In the genomic region with DNA sequence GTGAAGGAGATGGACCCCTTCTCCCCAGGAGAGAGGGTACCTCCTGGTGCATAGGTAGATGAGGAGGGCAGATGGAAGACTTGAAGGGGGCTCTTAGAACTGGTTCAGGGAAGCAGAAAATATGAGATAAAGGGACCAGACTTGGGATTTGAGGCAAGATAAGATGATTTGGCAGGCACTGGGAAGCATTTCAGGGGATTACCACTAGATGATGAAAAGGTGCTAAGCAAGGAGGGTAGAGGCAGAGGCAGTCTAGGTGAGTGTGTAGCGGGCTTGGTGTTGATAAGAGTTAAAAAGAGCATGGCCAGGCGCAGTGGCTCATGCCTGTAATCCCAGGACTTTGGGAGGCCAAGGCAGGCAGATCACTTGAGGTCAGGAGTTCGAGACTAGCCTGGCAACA, we compare ENCODE assay signal across 1 cellular context.
TF ChIP-seq lines count a peak whose summit lies in the region.

No MANE protein-coding gene starts in this region.

TF ChIP-seq in IMR-90, 13 proteins besides CTCF, POLR2A, EP300 and RAD21:
- TF ChIP-seq CEBPB (IDR thresholded peaks at IDR 0.05; ENCODE audit: low read depth, low read length): no peak
- TF ChIP-seq NFE2L2 (IDR thresholded peaks at IDR 0.05; ENCODE audit: low read depth, low read length): no peak
- no peak for TF ChIP-seq MAFK (IDR thresholded peaks at IDR 0.05; ENCODE audit: low read depth, low read length)
- TF ChIP-seq, protein P1, sequence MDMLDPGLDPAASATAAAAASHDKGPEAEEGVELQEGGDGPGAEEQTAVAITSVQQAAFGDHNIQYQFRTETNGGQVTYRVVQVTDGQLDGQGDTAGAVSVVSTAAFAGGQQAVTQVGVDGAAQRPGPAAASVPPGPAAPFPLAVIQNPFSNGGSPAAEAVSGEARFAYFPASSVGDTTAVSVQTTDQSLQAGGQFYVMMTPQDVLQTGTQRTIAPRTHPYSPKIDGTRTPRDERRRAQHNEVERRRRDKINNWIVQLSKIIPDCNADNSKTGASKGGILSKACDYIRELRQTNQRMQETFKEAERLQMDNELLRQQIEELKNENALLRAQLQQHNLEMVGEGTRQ (IDR thresholded peaks at IDR 0.05; ENCODE audit: low read depth, low read length): no peak
- no peak for TF ChIP-seq RCOR1 (IDR thresholded peaks at IDR 0.05; ENCODE audit: insufficient replicate concordance, low read length)
- TF ChIP-seq FOS (IDR thresholded peaks at IDR 0.05; ENCODE audit: low read depth, low read length): no peak
- TF ChIP-seq BHLHE40 (IDR thresholded peaks at IDR 0.05; ENCODE audit: low read depth, low read length): no peak
- TF ChIP-seq SMC3 (IDR thresholded peaks at IDR 0.05; ENCODE audit: low read depth, low read length): no peak
- TF ChIP-seq RFX5 (IDR thresholded peaks at IDR 0.05; ENCODE audit: low read depth, low read length): no peak
- TF ChIP-seq, protein P2, sequence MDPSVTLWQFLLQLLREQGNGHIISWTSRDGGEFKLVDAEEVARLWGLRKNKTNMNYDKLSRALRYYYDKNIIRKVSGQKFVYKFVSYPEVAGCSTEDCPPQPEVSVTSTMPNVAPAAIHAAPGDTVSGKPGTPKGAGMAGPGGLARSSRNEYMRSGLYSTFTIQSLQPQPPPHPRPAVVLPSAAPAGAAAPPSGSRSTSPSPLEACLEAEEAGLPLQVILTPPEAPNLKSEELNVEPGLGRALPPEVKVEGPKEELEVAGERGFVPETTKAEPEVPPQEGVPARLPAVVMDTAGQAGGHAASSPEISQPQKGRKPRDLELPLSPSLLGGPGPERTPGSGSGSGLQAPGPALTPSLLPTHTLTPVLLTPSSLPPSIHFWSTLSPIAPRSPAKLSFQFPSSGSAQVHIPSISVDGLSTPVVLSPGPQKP (IDR thresholded peaks at IDR 0.05; ENCODE audit: borderline replicate concordance, low read depth, low read length): no peak
- no peak for TF ChIP-seq MXI1 (IDR thresholded peaks at IDR 0.05; ENCODE audit: borderline replicate concordance, low read depth, low read length)
- no peak for TF ChIP-seq CHD1 (IDR thresholded peaks at IDR 0.05; ENCODE audit: low read depth, low read length)
- no peak for TF ChIP-seq MAZ (IDR thresholded peaks at IDR 0.05; ENCODE audit: borderline replicate concordance, low read depth, low read length)
